In genomic region chr10:12340371-12340770, GRCh38 we compare ENCODE assay signal across 21 cellular contexts.
"Had no signal": no experiment of that assay in that cellular context is flagged by ENCODE, and none has a peak within 500 bp of the region (broad histone marks: within the 10 kb centered on the region; RNA-seq: fewer than 3 reads in every experiment).

No MANE protein-coding gene starts in this region.

- H3K4me1 ChIP-seq: heart left ventricle, sigmoid colon, testis, vagina had no signal

- H3K27ac ChIP-seq: heart left ventricle, sigmoid colon, testis, vagina had no signal

- H3K27ac Mint-ChIP-seq: activated CD4-positive, alpha-beta memory T cell treated with anti-CD3 and anti-CD28 coated beads, Interleukin-2, amount 10 ng/mL, durations not matched to agents 7 days and 5 days; activated CD4-positive, alpha-beta T cell treated with anti-CD3 and anti-CD28 coated beads, Interleukin-2, amount 10 ng/mL, durations not matched to agents 24 days and 14 days; activated naive CD8-positive, alpha-beta T cell treated with anti-CD3 and anti-CD28 coated beads, Interleukin-2, amount 50 U/mL, for 24 hours; activated T-helper 1 cell treated with anti-CD3 and anti-CD28 coated beads, Interleukin-12 subunit alpha, Interleukin-12 subunit beta, Interleukin-2, Interleukin-4 antibody, amounts not matched to agents 30 ng/mL and 10 ng/mL and 1 ng/mL, durations not matched to agents 14 hours and 24 hours and 36 hours; dendritic cell treated with granulocyte-macrophage colony-stimulating factor and Interleukin-4, amounts not matched to agents 40 ng/mL and 50 ng/mL, for 4 days; nephron progenitor cell had no signal

- H3K4me2 ChIP-seq: smooth muscle cell had no signal

- H3K9me3 Mint-ChIP-seq: activated CD4-positive, alpha-beta memory T cell treated with anti-CD3 and anti-CD28 coated beads, Interleukin-2, amount 10 ng/mL, durations not matched to agents 7 days and 5 days; activated CD4-positive, alpha-beta T cell treated with anti-CD3 and anti-CD28 coated beads, Interleukin-2, amount 10 ng/mL, durations not matched to agents 24 days and 14 days; activated naive CD8-positive, alpha-beta T cell treated with anti-CD3 and anti-CD28 coated beads, Interleukin-2, amount 50 U/mL, for 24 hours; activated T-helper 1 cell treated with anti-CD3 and anti-CD28 coated beads, Interleukin-12 subunit alpha, Interleukin-12 subunit beta, Interleukin-2, Interleukin-4 antibody, amounts not matched to agents 30 ng/mL and 10 ng/mL and 1 ng/mL, durations not matched to agents 14 hours and 24 hours and 36 hours; dendritic cell treated with granulocyte-macrophage colony-stimulating factor and Interleukin-4, amounts not matched to agents 40 ng/mL and 50 ng/mL, for 4 days; nephron progenitor cell had no signal

- H3K9me3 ChIP-seq: sigmoid colon, testis, vagina had no signal

- H3K36me3 ChIP-seq: heart left ventricle, sigmoid colon, vagina had no signal

- H3K4me3 Mint-ChIP-seq: activated CD4-positive, alpha-beta memory T cell treated with anti-CD3 and anti-CD28 coated beads, Interleukin-2, amount 10 ng/mL, durations not matched to agents 7 days and 5 days; activated CD4-positive, alpha-beta T cell treated with anti-CD3 and anti-CD28 coated beads, Interleukin-2, amount 10 ng/mL, durations not matched to agents 24 days and 14 days; activated naive CD8-positive, alpha-beta T cell treated with anti-CD3 and anti-CD28 coated beads, Interleukin-2, amount 50 U/mL, for 24 hours; activated T-helper 1 cell treated with anti-CD3 and anti-CD28 coated beads, Interleukin-12 subunit alpha, Interleukin-12 subunit beta, Interleukin-2, Interleukin-4 antibody, amounts not matched to agents 30 ng/mL and 10 ng/mL and 1 ng/mL, durations not matched to agents 14 hours and 24 hours and 36 hours; dendritic cell treated with granulocyte-macrophage colony-stimulating factor and Interleukin-4, amounts not matched to agents 40 ng/mL and 50 ng/mL, for 4 days; nephron progenitor cell had no signal

- ATAC-seq: activated CD4-positive, CD25-positive, alpha-beta regulatory T cell treated with anti-CD3 and anti-CD28 coated beads, Interleukin-2, amount 50 U/mL, for 24 hours; activated naive CD8-positive, alpha-beta T cell treated with anti-CD3 and anti-CD28 coated beads, Interleukin-2, amount 50 U/mL, for 24 hours; heart left ventricle; left ventricle myocardium superior had no signal

- DNase-seq: activated CD4-positive, alpha-beta memory T cell treated with anti-CD3 and anti-CD28 coated beads, Interleukin-2, amount 10 ng/mL, durations not matched to agents 7 days and 5 days; activated CD4-positive, alpha-beta T cell treated with anti-CD3 and anti-CD28 coated beads, Interleukin-2, amount 10 ng/mL, durations not matched to agents 24 days and 14 days; activated gamma-delta T cell; activated naive CD4-positive, alpha-beta T cell treated with anti-CD3 and anti-CD28 coated beads, Interleukin-2, amount 50 U/mL, for 16 hours; activated naive CD8-positive, alpha-beta T cell treated with anti-CD3 and anti-CD28 coated beads, Interleukin-2, amount 50 U/mL, for 24 hours; effector CD4-positive, alpha-beta T cell; heart left ventricle; left ventricle myocardium superior; mammary epithelial cell; nephron progenitor cell; sigmoid colon; stimulated activated CD4-positive, alpha-beta T cell treated with anti-CD3 and anti-CD28 coated beads, Interleukin-2, amount 100 ng/mL, for 48 hours; stimulated activated CD8-positive, alpha-beta memory T cell treated with anti-CD3 and anti-CD28 coated beads, Interleukin-4, amount 100 ng/mL, for 48 hours; stimulated activated naive CD4-positive, alpha-beta T cell; testis; trophoblast cell had no signal

- H3K27me3 ChIP-seq: heart left ventricle, sigmoid colon, testis, vagina had no signal

- H3K4me3 ChIP-seq: heart left ventricle, sigmoid colon, smooth muscle cell, testis, vagina had no signal
